ENCODE assay signal across 8 cellular contexts in the genomic region with DNA sequence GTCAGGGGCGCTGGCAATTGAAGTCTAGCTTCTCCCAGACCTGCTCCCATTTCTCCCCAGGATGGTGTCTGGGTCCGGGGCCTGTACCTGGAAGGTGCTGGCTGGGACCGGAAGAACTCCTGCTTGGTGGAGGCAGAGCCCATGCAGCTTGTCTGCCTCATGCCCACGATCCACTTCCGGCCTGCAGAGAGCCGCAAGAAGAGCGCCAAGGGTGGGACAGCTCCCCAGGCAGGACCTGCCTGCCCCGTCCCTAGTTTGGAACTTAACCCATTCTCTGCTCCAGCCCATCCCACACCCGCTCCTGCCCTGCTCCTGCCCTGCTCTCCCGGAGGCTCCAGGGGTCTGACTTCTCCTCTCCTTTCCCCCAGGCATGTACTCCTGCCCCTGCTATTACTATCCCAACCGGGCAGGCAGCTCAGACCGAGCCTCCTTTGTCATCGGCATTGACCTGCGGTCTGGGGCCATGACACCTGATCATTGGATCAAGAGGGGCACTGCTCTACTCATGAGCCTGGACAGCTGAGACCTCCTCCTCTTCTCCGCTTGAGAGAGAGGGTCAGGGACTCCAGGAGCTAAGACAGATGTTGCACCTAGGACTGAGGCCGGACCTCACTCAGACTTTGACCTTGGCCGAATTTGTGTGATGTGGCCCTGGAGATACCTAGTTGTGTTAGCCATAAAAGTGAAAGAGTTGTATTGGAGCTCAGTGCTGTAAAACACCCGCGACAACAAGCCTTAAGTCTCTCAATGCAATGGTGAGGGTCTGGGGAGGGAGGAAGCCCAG. TPM values are rescaled to one million over a fixed set of nuclear protein-coding genes. Genes with fewer than 3 reads are reported as not detected.
DNase-seq lines count a peak whose midpoint lies in the region; ATAC-seq lines count a peak whose summit lies in the region.

No MANE protein-coding gene starts in this region.

- H3K4me3 Mint-ChIP-seq in T-helper 2 cell treated with Interferon-gamma antibody and Interleukin-4, amounts not matched to agents 5 μg/mL and 100 μg/mL, for 36 hours = peak overlapping the region; percentile 88
- H3K4me3 Mint-ChIP-seq in activated naive CD8-positive, alpha-beta T cell treated with anti-CD3 and anti-CD28 coated beads, Interleukin-2, amount 10 ng/mL, durations not matched to agents 7 days and 5 days = peak overlapping the region; percentile 94
- H3K4me3 Mint-ChIP-seq in immature natural killer cell = peak overlapping the region; percentile 87 to 97 (median 92)
- H3K4me3 Mint-ChIP-seq in stimulated activated naive CD8-positive, alpha-beta T cell treated with anti-CD3 and anti-CD28 coated beads, Interleukin-15, amount 100 ng/mL, for 72 hours = peak overlapping the region; percentile 88 to 95

- H3K4me1 Mint-ChIP-seq in T-helper 2 cell treated with Interferon-gamma antibody and Interleukin-4, amounts not matched to agents 5 μg/mL and 100 μg/mL, for 36 hours (ENCODE audit: low read depth) = peaks cover 30% of the 10 kb centered on the region
- H3K4me1 Mint-ChIP-seq in activated naive CD8-positive, alpha-beta T cell treated with anti-CD3 and anti-CD28 coated beads, Interleukin-2, amount 10 ng/mL, durations not matched to agents 7 days and 5 days = peaks cover 21% of the 10 kb centered on the region
- H3K4me1 Mint-ChIP-seq in immature natural killer cell = peaks cover 28 to 30% of the 10 kb centered on the region in 2 donors
- peaks cover 29% of the 10 kb centered on the region for H3K4me1 Mint-ChIP-seq in stimulated activated naive CD8-positive, alpha-beta T cell treated with anti-CD3 and anti-CD28 coated beads, Interleukin-15, amount 100 ng/mL, for 72 hours

- H3K27me3 Mint-ChIP-seq in T-helper 2 cell treated with Interferon-gamma antibody and Interleukin-4, amounts not matched to agents 5 μg/mL and 100 μg/mL, for 36 hours (ENCODE audit: low read depth) = peaks cover 18% of the 10 kb centered on the region
- H3K27me3 Mint-ChIP-seq in activated naive CD8-positive, alpha-beta T cell treated with anti-CD3 and anti-CD28 coated beads, Interleukin-2, amount 10 ng/mL, durations not matched to agents 7 days and 5 days = peaks cover 23% of the 10 kb centered on the region
- peaks cover 13 to 35% (median 15%) of the 10 kb centered on the region in 3 donors for H3K27me3 Mint-ChIP-seq in immature natural killer cell (ENCODE audit: low read depth in 3 of 3)
- peaks cover 14% of the 10 kb centered on the region for H3K27me3 Mint-ChIP-seq in stimulated activated naive CD8-positive, alpha-beta T cell treated with anti-CD3 and anti-CD28 coated beads, Interleukin-15, amount 100 ng/mL, for 72 hours

- POLR2A ChIA-PET in activated naive CD8-positive, alpha-beta T cell treated with anti-CD3 and anti-CD28 coated beads, Interleukin-2, amount 10 ng/mL, durations not matched to agents 7 days and 5 days (lab: Charles Lee) = interaction anchor here (0.9 to 3.3 kb wide), 4 partner anchors 9 to 147 kb away, joined by 3 to 18 read pairs (median 4); a partner anchor contains a TSS

- peak overlapping the region; percentile 94 for H3K27ac Mint-ChIP-seq in T-helper 2 cell treated with Interferon-gamma antibody and Interleukin-4, amounts not matched to agents 5 μg/mL and 100 μg/mL, for 36 hours
- peak overlapping the region; percentile 84 for H3K27ac Mint-ChIP-seq in activated naive CD8-positive, alpha-beta T cell treated with anti-CD3 and anti-CD28 coated beads, Interleukin-2, amount 10 ng/mL, durations not matched to agents 7 days and 5 days
- H3K27ac Mint-ChIP-seq in immature natural killer cell = peak overlapping the region; percentile 64 to 99 (median 90)
- H3K27ac Mint-ChIP-seq in stimulated activated naive CD8-positive, alpha-beta T cell treated with anti-CD3 and anti-CD28 coated beads, Interleukin-15, amount 100 ng/mL, for 72 hours = peak overlapping the region in 1 of 2 donors; percentile 58

- H3K36me3 Mint-ChIP-seq in T-helper 2 cell treated with Interferon-gamma antibody and Interleukin-4, amounts not matched to agents 5 μg/mL and 100 μg/mL, for 36 hours (ENCODE audit: low read depth) = no peaks in the 10 kb centered on the region
- H3K36me3 Mint-ChIP-seq in activated naive CD8-positive, alpha-beta T cell treated with anti-CD3 and anti-CD28 coated beads, Interleukin-2, amount 10 ng/mL, durations not matched to agents 7 days and 5 days = no peaks in the 10 kb centered on the region
- no peaks in the 10 kb centered on the region for H3K36me3 Mint-ChIP-seq in immature natural killer cell

- no peaks in the 10 kb centered on the region for H3K9me3 Mint-ChIP-seq in T-helper 2 cell treated with Interferon-gamma antibody and Interleukin-4, amounts not matched to agents 5 μg/mL and 100 μg/mL, for 36 hours
- no peaks in the 10 kb centered on the region for H3K9me3 Mint-ChIP-seq in activated naive CD8-positive, alpha-beta T cell treated with anti-CD3 and anti-CD28 coated beads, Interleukin-2, amount 10 ng/mL, durations not matched to agents 7 days and 5 days
- no peaks in the 10 kb centered on the region for H3K9me3 Mint-ChIP-seq in immature natural killer cell
- no peaks in the 10 kb centered on the region for H3K9me3 Mint-ChIP-seq in stimulated activated naive CD8-positive, alpha-beta T cell treated with anti-CD3 and anti-CD28 coated beads, Interleukin-15, amount 100 ng/mL, for 72 hours

- no peak for DNase-seq in T-helper 2 cell treated with Interferon-gamma antibody and Interleukin-4, amounts not matched to agents 5 μg/mL and 100 μg/mL, for 36 hours (ENCODE audit: low spot score)
- DNase-seq in T-helper 2 cell (no peak), immature natural killer cell (no peak), amniotic stem cell (lab: John Stamatoyannopoulos, UW) (no peak)
- DNase-seq in activated naive CD8-positive, alpha-beta T cell treated with anti-CD3 and anti-CD28 coated beads, Interleukin-2, amount 10 ng/mL, durations not matched to agents 7 days and 5 days = peak; percentile 34
- DNase-seq in stimulated activated naive CD8-positive, alpha-beta T cell treated with anti-CD3 and anti-CD28 coated beads, Interleukin-15, amount 100 ng/mL, for 72 hours = no peak
- no peak for DNase-seq in activated CD4-positive, alpha-beta T cell treated with anti-CD3 and anti-CD28 coated beads for 4 hours

- no peak for ATAC-seq in activated naive CD8-positive, alpha-beta T cell treated with anti-CD3 and anti-CD28 coated beads, Interleukin-2, amount 10 ng/mL, durations not matched to agents 7 days and 5 days (ENCODE audit: low read depth)
- no peak for ATAC-seq in stimulated activated naive CD8-positive, alpha-beta T cell treated with anti-CD3 and anti-CD28 coated beads, Interleukin-15, amount 100 ng/mL, for 72 hours
- no peak for ATAC-seq in HG02973 (IDR thresholded peaks at IDR 0.05; ENCODE audit: unreplicated experiment)

RNA-seq across cellular contexts. Expression of a gene that starts 0.8 kb away (rescaled TPM):
- total RNA-seq in activated naive CD8-positive, alpha-beta T cell treated with anti-CD3 and anti-CD28 coated beads, Interleukin-2, amount 10 ng/mL, durations not matched to agents 7 days and 5 days = 10 to 100 TPM; 43.4 to 50.9 TPM
- under 1 TPM in 2 of 3 donors, not detected in 1; 0.03 to 0.40 TPM for polyA plus RNA-seq in immature natural killer cell

RNA-seq across cellular contexts. Expression of a gene that starts 21.7 kb away (rescaled TPM):
- total RNA-seq in activated naive CD8-positive, alpha-beta T cell treated with anti-CD3 and anti-CD28 coated beads, Interleukin-2, amount 10 ng/mL, durations not matched to agents 7 days and 5 days = 1 to 10 TPM; 2.9 to 3.7 TPM
- polyA plus RNA-seq in immature natural killer cell = not detected

RNA-seq across cellular contexts. Expression of a gene that starts 24.2 kb away (rescaled TPM):
- 10 to 100 TPM; 62.1 to 71.7 TPM for total RNA-seq in activated naive CD8-positive, alpha-beta T cell treated with anti-CD3 and anti-CD28 coated beads, Interleukin-2, amount 10 ng/mL, durations not matched to agents 7 days and 5 days
- 100 to 1,000 TPM; 131 to 346 (median 177) TPM for polyA plus RNA-seq in immature natural killer cell

RNA-seq across cellular contexts. Expression of a gene that starts 24.6 kb away (rescaled TPM):
- 1 to 10 TPM; 7.3 to 7.9 TPM for total RNA-seq in activated naive CD8-positive, alpha-beta T cell treated with anti-CD3 and anti-CD28 coated beads, Interleukin-2, amount 10 ng/mL, durations not matched to agents 7 days and 5 days
- polyA plus RNA-seq in immature natural killer cell = 1 to 10 TPM in 2 of 3 donors, not detected in 1; 2.9 to 3.7 TPM

RNA-seq across cellular contexts. Expression of a gene that starts 55.4 kb away (rescaled TPM):
- 100 to 1,000 TPM; 194 to 199 TPM for total RNA-seq in activated naive CD8-positive, alpha-beta T cell treated with anti-CD3 and anti-CD28 coated beads, Interleukin-2, amount 10 ng/mL, durations not matched to agents 7 days and 5 days
- 10 to 100 TPM in 1 of 3 donors, 1 to 10 TPM in 1, under 1 TPM in 1; 0.72 to 19.6 (median 3.5) TPM for polyA plus RNA-seq in immature natural killer cell
